ENCODE assay signal across 13 cellular contexts in genomic region chr10:113026679-113027078, GRCh38.
A peak's percentile ranks its signal among the peaks of the same experiment; 100 is the strongest.
DNase-seq lines count a peak whose midpoint lies in the region; ATAC-seq and TF ChIP-seq lines count a peak whose summit lies in the region.
"Had no signal": no experiment of that assay in that cellular context is flagged by ENCODE, and none has a peak within 500 bp of the region (broad histone marks: within the 10 kb centered on the region; RNA-seq: fewer than 3 reads in every experiment).

No MANE protein-coding gene starts in this region.

- H3K4me3 Mint-ChIP-seq in activated T-cell treated with anti-CD3 and anti-CD28 coated beads, Interleukin-2, amount 50 U/mL, for 72 hours: no peak overlapping the region

- no peak overlapping the region for H3K27ac Mint-ChIP-seq in activated T-cell treated with anti-CD3 and anti-CD28 coated beads, Interleukin-2, amount 50 U/mL, for 72 hours
- H3K27ac Mint-ChIP-seq: activated T-helper 2 cell treated with anti-CD3 and anti-CD28 coated beads, Interferon-gamma antibody, Interleukin-2, Interleukin-4, amounts not matched to agents 10 μg/mL and 5 μg/mL and 100 μg/mL, durations not matched to agents 14 hours and 24 hours and 36 hours had no signal

- 21% methylated on average over 4 of the region's 4 CpGs for WGBS in mesenchymal stem cell

- H2AFZ ChIP-seq in mesenchymal stem cell (ENCODE audit: low read depth, low read length): no peak overlapping the region

- H3K9me3 Mint-ChIP-seq in activated T-cell treated with anti-CD3 and anti-CD28 coated beads, Interleukin-2, amount 50 U/mL, for 72 hours: no peaks in the 10 kb centered on the region
- H3K9me3 Mint-ChIP-seq: activated T-helper 2 cell treated with anti-CD3 and anti-CD28 coated beads, Interferon-gamma antibody, Interleukin-2, Interleukin-4, amounts not matched to agents 10 μg/mL and 5 μg/mL and 100 μg/mL, durations not matched to agents 14 hours and 24 hours and 36 hours had no signal

- peaks cover 57% of the 10 kb centered on the region for H3K4me1 ChIP-seq in adipocyte (ENCODE audit: control insufficient read depth, insufficient read depth, low read length)
- peaks cover 24% of the 10 kb centered on the region for H3K4me1 ChIP-seq in mesenchymal stem cell (ENCODE audit: control insufficient read depth, insufficient read depth, low read depth, low read length)
- peaks cover 0 to 88% (median 64%) of the 10 kb centered on the region in 4 donors for H3K4me1 ChIP-seq in tibial artery

- H3K18ac ChIP-seq in mesenchymal stem cell (ENCODE audit: low read depth in 1 of 2, low read length in 2 of 2): peak overlapping the region in 1 of 2 experiments; percentile 37

- no peak overlapping the region for H2BK5ac ChIP-seq in mesenchymal stem cell (ENCODE audit: low read depth, low read length, poor library complexity, severe bottlenecking)

- H2BK120ac ChIP-seq in mesenchymal stem cell (ENCODE audit: low read depth, low read length): no peak overlapping the region

- intact Hi-C loops in tibial artery (cut with DNase I; ENCODE audit: low total_unique reads) (loop anchor here (5.0 to 10.0 kb wide), 2 partner anchors 41 to 72 kb away; partner anchors contain the start of gene TCF7L2), dorsolateral prefrontal cortex (cut with DNase I) (no loop called here)

- no peaks in the 10 kb centered on the region for H3K4me1 Mint-ChIP-seq in activated T-cell treated with anti-CD3 and anti-CD28 coated beads, Interleukin-2, amount 50 U/mL, for 72 hours (ENCODE audit: low read depth)

- H3K23ac ChIP-seq in mesenchymal stem cell (ENCODE audit: low read length in 2 of 2): no peak overlapping the region

- no peak for ATAC-seq in activated T-cell treated with anti-CD3 and anti-CD28 coated beads, Interleukin-2, amount 50 U/mL, for 72 hours (replicated peaks in 1 of 2)

- H3K27ac ChIP-seq in mesenchymal stem cell (ENCODE audit: low read length, poor library complexity, severe bottlenecking) (peak overlapping the region; percentile 28), tibial artery (peak overlapping the region; percentile 46 to 80), dorsolateral prefrontal cortex (peak overlapping the region in 5 of 59 donors; percentile 20 to 56 (median 24))

- TF ChIP-seq CTCF in tibial artery (IDR thresholded peaks at IDR 0.05) (no peak), dorsolateral prefrontal cortex (IDR thresholded peaks at IDR 0.05 in 54 of 56, conservative IDR thresholded peaks at IDR 0.05 in 2 of 56; ENCODE audit: low read depth in 1 of 56, partially characterized antibody in 56 of 56) (no peak)

- H3K36me3 ChIP-seq in adipocyte (ENCODE audit: control insufficient read depth, insufficient read depth, low read length, severe bottlenecking): peaks cover 5% of the 10 kb centered on the region
- H3K36me3 ChIP-seq in mesenchymal stem cell (ENCODE audit: control insufficient read depth in 1 of 2, insufficient read depth in 2 of 2, low read depth in 1 of 2, low read length in 2 of 2): peaks cover 0 to 2% of the 10 kb centered on the region in 2 experiments
- H3K36me3 ChIP-seq in tibial artery: no peaks in the 10 kb centered on the region
- H3K36me3 ChIP-seq: right atrium auricular region, thyroid gland had no signal

- peak; percentile 69 for DNase-seq in H4 (ENCODE audit: low spot score)
- DNase-seq in adipocyte (ENCODE audit: low read depth): peak; percentile 16
- DNase-seq in mesenchymal stem cell: peak; percentile 97
- DNase-seq in tibial artery: no peak
- no peak for DNase-seq in NCI-H748 (lab: John Stamatoyannopoulos, UW; ENCODE audit: unreplicated experiment)
- DNase-seq in dorsolateral prefrontal cortex: no peak
- no peak for DNase-seq in stimulated activated CD4-positive, alpha-beta T cell treated with anti-CD3 and anti-CD28 coated beads, Interleukin-12 subunit alpha, Interleukin-12 subunit beta, amount 100 ng/mL, for 4 hours
- DNase-seq in activated T-cell treated with anti-CD3 and anti-CD28 coated beads, Interleukin-2, amount 50 U/mL, for 72 hours: no peak
- DNase-seq: activated CD4-positive, alpha-beta T cell treated with anti-CD3 and anti-CD28 coated beads for 48 hours; Karpas-422; thyroid gland had no signal

- peak overlapping the region in 1 of 2 experiments; percentile 4 for H2BK12ac ChIP-seq in mesenchymal stem cell (ENCODE audit: low read length in 2 of 2)

- H3K27me3 ChIP-seq in adipocyte (replicated peaks; ENCODE audit: control insufficient read depth, insufficient read depth, low read length): no peaks in the 10 kb centered on the region
- no peaks in the 10 kb centered on the region for H3K27me3 ChIP-seq in mesenchymal stem cell (ENCODE audit: control insufficient read depth in 1 of 2, insufficient read depth in 1 of 2, low read length in 2 of 2)
- no peaks in the 10 kb centered on the region for H3K27me3 ChIP-seq in tibial artery
- H3K27me3 ChIP-seq in dorsolateral prefrontal cortex: no peaks in the 10 kb centered on the region
- H3K27me3 ChIP-seq: right atrium auricular region, thyroid gland had no signal

- H3K79me1 ChIP-seq in mesenchymal stem cell (replicated peaks; ENCODE audit: low read length, poor library complexity, severe bottlenecking): peaks cover 5% of the 10 kb centered on the region

- no peak overlapping the region for H4K91ac ChIP-seq in mesenchymal stem cell (ENCODE audit: low read length)

- H3K4ac ChIP-seq in mesenchymal stem cell (ENCODE audit: low read depth in 1 of 2, low read length in 2 of 2): peak overlapping the region in 1 of 2 experiments; percentile 3

- H3K27me3 Mint-ChIP-seq in activated T-cell treated with anti-CD3 and anti-CD28 coated beads, Interleukin-2, amount 50 U/mL, for 72 hours (ENCODE audit: low read depth): peaks cover 38% of the 10 kb centered on the region

- H2BK15ac ChIP-seq in mesenchymal stem cell (ENCODE audit: low read depth, poor library complexity, severe bottlenecking): no peak overlapping the region

- H3K4me3 ChIP-seq in adipocyte (ENCODE audit: low read length): no peak overlapping the region
- no peak overlapping the region for H3K4me3 ChIP-seq in mesenchymal stem cell (ENCODE audit: insufficient read depth in 1 of 2, low read depth in 1 of 2, low read length in 2 of 2)
- no peak overlapping the region for H3K4me3 ChIP-seq in tibial artery
- H3K4me3 ChIP-seq in dorsolateral prefrontal cortex: no peak overlapping the region
- H3K4me3 ChIP-seq: right atrium auricular region, thyroid gland had no signal

- no peak overlapping the region for H2AK5ac ChIP-seq in mesenchymal stem cell (ENCODE audit: low read length, severe bottlenecking)

- no peak overlapping the region for H4K8ac ChIP-seq in mesenchymal stem cell (ENCODE audit: low read length)

- H3K14ac ChIP-seq in mesenchymal stem cell (ENCODE audit: low read length in 2 of 2): no peak overlapping the region

- no peak overlapping the region for H3K9ac ChIP-seq in adipocyte (ENCODE audit: low read length)
- no peak overlapping the region for H3K9ac ChIP-seq in mesenchymal stem cell (ENCODE audit: low read length)

- H3K4me2 ChIP-seq in mesenchymal stem cell (ENCODE audit: low read length, poor library complexity, severe bottlenecking): no peak overlapping the region

- H3K36me3 Mint-ChIP-seq in activated T-cell treated with anti-CD3 and anti-CD28 coated beads, Interleukin-2, amount 50 U/mL, for 72 hours (ENCODE audit: insufficient read depth in 2 of 2): no peaks in the 10 kb centered on the region

- no peaks in the 10 kb centered on the region for H3K9me3 ChIP-seq in adipocyte (ENCODE audit: control insufficient read depth, low read length)
- no peaks in the 10 kb centered on the region for H3K9me3 ChIP-seq in mesenchymal stem cell (ENCODE audit: control insufficient read depth, low read length)
- no peaks in the 10 kb centered on the region for H3K9me3 ChIP-seq in tibial artery
- H3K9me3 ChIP-seq: right atrium auricular region, thyroid gland had no signal

Comparison
In these comparisons a context has a peak if more than half of its experiments do, and no peak if none do; other contexts are left out.
1. DNase-seq: peak in H4 (single experiment), adipocyte (single experiment) and mesenchymal stem cell (single experiment); none in tibial artery (0 of 2), NCI-H748 (single experiment), dorsolateral prefrontal cortex (0 of 10), stimulated activated CD4-positive, alpha-beta T cell treated with anti-CD3 and anti-CD28 coated beads, Interleukin-12 subunit alpha, Interleukin-12 subunit beta, amount 100 ng/mL, for 4 hours (single experiment) and activated T-cell treated with anti-CD3 and anti-CD28 coated beads, Interleukin-2, amount 50 U/mL, for 72 hours (0 of 2).